In the genomic region with DNA sequence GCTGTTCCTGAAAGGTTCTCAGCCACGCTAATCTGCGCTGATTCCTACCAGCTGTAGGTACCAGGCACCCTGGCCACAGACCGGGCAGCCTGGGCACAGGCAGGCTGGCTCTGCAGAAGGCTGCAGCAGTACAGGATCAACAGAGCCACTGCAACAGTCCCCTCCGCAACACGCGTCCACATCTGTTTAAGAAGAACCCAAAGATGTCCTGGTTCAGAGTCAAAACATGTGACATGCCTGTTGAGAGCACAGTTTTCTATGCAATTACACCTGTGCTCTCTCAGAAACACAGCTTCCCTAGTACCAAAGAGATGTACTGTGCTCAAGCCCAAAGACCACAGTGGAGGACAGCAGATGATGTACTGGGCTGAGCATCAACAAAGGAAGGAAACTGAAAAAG, we compare ENCODE assay signal across 10 cellular contexts. TPM values are rescaled to one million over a fixed set of nuclear protein-coding genes. Genes with fewer than 3 reads are reported as not detected.
A peak's percentile ranks its signal among the peaks of the same experiment; 100 is the strongest.
DNase-seq lines count a peak whose midpoint lies in the region; ATAC-seq and TF ChIP-seq lines count a peak whose summit lies in the region.
"Had no signal": no experiment of that assay in that cellular context is flagged by ENCODE, and none has a peak within 500 bp of the region (broad histone marks: within the 10 kb centered on the region; RNA-seq: fewer than 3 reads in every experiment).

No MANE protein-coding gene starts in this region.

- H3K4me1 ChIP-seq in DOHH2 (ENCODE audit: control insufficient read depth, low read length) (peaks cover 100% of the 10 kb centered on the region), esophagus muscularis mucosa (peaks cover 96 to 100% (median 100%) of the 10 kb centered on the region in 4 donors), sigmoid colon (peaks cover 0 to 100% (median 99%) of the 10 kb centered on the region in 4 donors)

- peaks cover 5 to 12% (median 9%) of the 10 kb centered on the region in 7 donors for H3K9me3 Mint-ChIP-seq in CD14-positive monocyte

- no peaks in the 10 kb centered on the region for H3K9me2 ChIP-seq in DOHH2 (replicated peaks; ENCODE audit: control insufficient read depth, low read length)

- H3K4me3 Mint-ChIP-seq in CD14-positive monocyte = no peak overlapping the region

- intact Hi-C loops in esophagus muscularis mucosa (cut with DNase I) = no loop called here
- intact Hi-C loops in sigmoid colon (cut with DNase I) = no loop called here
- intact Hi-C loops in CD14-positive monocyte (cut with micrococcal nuclease) = no loop called here

- peak overlapping the region; percentile 12 for H3K4me2 ChIP-seq in DOHH2 (ENCODE audit: low read length)

- H4K20me1 ChIP-seq in DOHH2 (ENCODE audit: control insufficient read depth, insufficient read depth, low read depth, low read length) = peaks cover 45% of the 10 kb centered on the region

- no peak for ATAC-seq in HG03432 (IDR thresholded peaks at IDR 0.05; ENCODE audit: unreplicated experiment)

- TF ChIP-seq CTCF in DOHH2 (IDR thresholded peaks at IDR 0.05; ENCODE audit: low read depth, low read length, poor library complexity, severe bottlenecking) = no peak
- no peak for TF ChIP-seq CTCF in esophagus muscularis mucosa (IDR thresholded peaks at IDR 0.05)
- no peak for TF ChIP-seq CTCF in sigmoid colon (IDR thresholded peaks at IDR 0.05)
- no peak for TF ChIP-seq CTCF in CD14-positive monocyte (IDR thresholded peaks at IDR 0.05)

- peaks cover 21% of the 10 kb centered on the region for H3K4me1 Mint-ChIP-seq in CD14-positive monocyte

- peak overlapping the region; percentile 8; the same call in 1 of the 2 replicates for H3K4me3 ChIP-seq in DOHH2 (ENCODE audit: low read length)
- H3K4me3 ChIP-seq in esophagus muscularis mucosa = no peak overlapping the region
- H3K4me3 ChIP-seq in sigmoid colon = no peak overlapping the region

- no peaks in the 10 kb centered on the region for H3K27me3 ChIP-seq in DOHH2 (ENCODE audit: control insufficient read depth, low read length)
- no peaks in the 10 kb centered on the region for H3K27me3 ChIP-seq in esophagus muscularis mucosa
- no peaks in the 10 kb centered on the region for H3K27me3 ChIP-seq in sigmoid colon

- H3K27ac Mint-ChIP-seq in CD14-positive monocyte = peak overlapping the region in 1 of 7 donors; percentile 16

- WGBS in esophagus muscularis mucosa = 53% methylated on average over 6 of the region's 6 CpGs
- WGBS in sigmoid colon, 2 donors = 17 to 46% methylated on average over 6 of the region's 6 CpGs

- TF ChIP-seq EP300 in esophagus muscularis mucosa (IDR thresholded peaks at IDR 0.05) = no peak
- no peak for TF ChIP-seq EP300 in sigmoid colon (IDR thresholded peaks at IDR 0.05)

- DNase-seq in NCI-H69 (lab: John Stamatoyannopoulos, UW) (peak; percentile 36), esophagus muscularis mucosa (ENCODE audit: extremely low spot score) (no peak), sigmoid colon (no peak), CD14-positive monocyte (ENCODE audit: low spot score) (no peak)
- DNase-seq in stimulated activated naive CD4-positive, alpha-beta T cell treated with Interleukin-2 at 50 U/mL for 16 hours (lab: John Stamatoyannopoulos, UW) = no peak
- DNase-seq: Karpas-422; stimulated activated CD4-positive, alpha-beta T cell treated with anti-CD3 and anti-CD28 coated beads, Interleukin-4, amount 100 ng/mL, for 24 hours; T1000 had no signal

- H3K79me2 ChIP-seq in DOHH2 (ENCODE audit: control insufficient read depth, low read length) = peaks cover 100% of the 10 kb centered on the region

- H3K9me3 ChIP-seq in DOHH2 (ENCODE audit: control insufficient read depth, insufficient read depth, low read length) (peaks cover 13% of the 10 kb centered on the region; the same call in 1 of the 2 replicates), esophagus muscularis mucosa (no peaks in the 10 kb centered on the region), sigmoid colon (no peaks in the 10 kb centered on the region)

- H3K36me3 Mint-ChIP-seq in CD14-positive monocyte = no peaks in the 10 kb centered on the region

- no peak overlapping the region for H3K27ac ChIP-seq in DOHH2 (ENCODE audit: low read depth, low read length)
- H3K27ac ChIP-seq in esophagus muscularis mucosa (replicated peaks in 1 of 4) = peak overlapping the region; percentile 86 to 99 (median 92)
- peak overlapping the region; percentile 85 to 95 (median 91) for H3K27ac ChIP-seq in sigmoid colon

- no peaks in the 10 kb centered on the region for H3F3A ChIP-seq in DOHH2 (ENCODE audit: control insufficient read depth, insufficient read depth)

- TF ChIP-seq POLR2A in esophagus muscularis mucosa (IDR thresholded peaks at IDR 0.05; ENCODE audit: low read depth) = no peak
- no peak for TF ChIP-seq POLR2A in sigmoid colon (IDR thresholded peaks at IDR 0.05)

- peaks cover 0 to 3% (median 0%) of the 10 kb centered on the region in 3 donors for H3K27me3 Mint-ChIP-seq in CD14-positive monocyte (ENCODE audit: low read depth in 3 of 3)

- H3K36me3 ChIP-seq in DOHH2 (ENCODE audit: control insufficient read depth, low read length) (peaks cover 63% of the 10 kb centered on the region), esophagus muscularis mucosa (no peaks in the 10 kb centered on the region), sigmoid colon (no peaks in the 10 kb centered on the region)

RNA-seq across cellular contexts. Expression of a gene that starts 18.8 kb away (rescaled TPM):
- total RNA-seq in esophagus muscularis mucosa (100 to 1,000 TPM in 3 of 4 donors, 10 to 100 TPM in 1; 95.3 to 136 (median 131) TPM), sigmoid colon (100 to 1,000 TPM; 150 to 226 (median 210) TPM)
- polyA plus RNA-seq in sigmoid colon (10 to 100 TPM in 1 of 3 donors, 1 to 10 TPM in 2; 4.2 to 36.1 (median 6.0) TPM), CD14-positive monocyte (1 to 10 TPM in 1 of 2 donors, under 1 TPM in 1; 0.82 to 1.0 TPM)
